Comparison of ENCODE assay signal across 1 cellular context in genomic region chr2:176170606-176171005, GRCh38.
TF ChIP-seq lines count a peak whose summit lies in the region.

No MANE protein-coding gene starts in this region.

TF ChIP-seq in GM23338, 12 proteins besides CTCF, POLR2A, EP300 and RAD21 (continued from another document):
- TF ChIP-seq REST (IDR thresholded peaks at IDR 0.05; ENCODE audit: unreplicated experiment), result no peak
- no peak for TF ChIP-seq ZNF114 (CRISPR knock-in tag; IDR thresholded peaks at IDR 0.05)
- no peak for TF ChIP-seq EZH2 (IDR thresholded peaks at IDR 0.05; ENCODE audit: low read depth, unreplicated experiment)
- no peak for TF ChIP-seq EZH2phosphoT487 (IDR thresholded peaks at IDR 0.05; ENCODE audit: unreplicated experiment)
